In the genomic region with DNA sequence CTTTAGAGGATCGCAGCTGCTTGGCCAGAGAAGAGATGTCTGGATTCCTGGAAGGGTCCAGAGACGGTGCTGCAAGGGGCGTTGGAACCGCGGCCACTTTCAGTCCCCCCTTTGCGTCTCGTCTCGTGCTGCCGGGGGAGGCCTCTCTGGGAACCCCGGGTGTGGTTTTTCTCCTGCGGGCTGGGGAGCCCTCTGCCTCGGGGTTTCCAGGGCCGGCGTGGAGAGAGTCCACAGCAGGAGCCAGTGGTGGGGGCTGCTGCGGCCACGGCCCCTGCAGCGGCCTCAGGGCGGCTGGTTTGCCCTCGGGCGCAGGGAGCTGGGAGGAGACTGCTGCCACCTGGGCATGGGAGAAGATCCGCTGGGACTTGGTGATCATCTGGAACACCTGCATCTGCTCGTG, we compare ENCODE assay signal across 23 cellular contexts.
A peak's percentile ranks its signal among the peaks of the same experiment; 100 is the strongest.
DNase-seq lines count a peak whose midpoint lies in the region; ATAC-seq lines count a peak whose summit lies in the region.
"Had no signal": no experiment of that assay in that cellular context is flagged by ENCODE, and none has a peak within 500 bp of the region (broad histone marks: within the 10 kb centered on the region; RNA-seq: fewer than 3 reads in every experiment).

No MANE protein-coding gene starts in this region.

- no peak for ATAC-seq in stimulated activated effector memory CD8-positive, alpha-beta T cell treated with anti-CD3 and anti-CD28 coated beads, Interleukin-12 subunit alpha, Interleukin-12 subunit beta, amount 100 ng/mL, for 72 hours
- ATAC-seq in GM19023 (IDR thresholded peaks at IDR 0.05; ENCODE audit: unreplicated experiment) (no peak), HG02884 (IDR thresholded peaks at IDR 0.05; ENCODE audit: unreplicated experiment) (no peak)

- no peaks in the 10 kb centered on the region for H3K9me3 Mint-ChIP-seq in stimulated activated effector memory CD8-positive, alpha-beta T cell treated with anti-CD3 and anti-CD28 coated beads, Interleukin-12 subunit alpha, Interleukin-12 subunit beta, amount 100 ng/mL, for 72 hours

- H3K36me3 Mint-ChIP-seq in stimulated activated effector memory CD8-positive, alpha-beta T cell treated with anti-CD3 and anti-CD28 coated beads, Interleukin-12 subunit alpha, Interleukin-12 subunit beta, amount 100 ng/mL, for 72 hours: no peaks in the 10 kb centered on the region
- H3K36me3 Mint-ChIP-seq: CD14-positive monocyte had no signal

- H3K27ac Mint-ChIP-seq in stimulated activated effector memory CD8-positive, alpha-beta T cell treated with anti-CD3 and anti-CD28 coated beads, Interleukin-12 subunit alpha, Interleukin-12 subunit beta, amount 100 ng/mL, for 72 hours: peak overlapping the region; percentile 43
- H3K27ac Mint-ChIP-seq: CD14-positive monocyte had no signal

- H3K4me1 Mint-ChIP-seq in stimulated activated effector memory CD8-positive, alpha-beta T cell treated with anti-CD3 and anti-CD28 coated beads, Interleukin-12 subunit alpha, Interleukin-12 subunit beta, amount 100 ng/mL, for 72 hours: peaks cover 29% of the 10 kb centered on the region
- H3K4me1 Mint-ChIP-seq: CD14-positive monocyte had no signal

- H3K4me3 Mint-ChIP-seq in stimulated activated effector memory CD8-positive, alpha-beta T cell treated with anti-CD3 and anti-CD28 coated beads, Interleukin-12 subunit alpha, Interleukin-12 subunit beta, amount 100 ng/mL, for 72 hours: peak overlapping the region; percentile 23

- DNase-seq in NCI-H146 (lab: John Stamatoyannopoulos, UW) (peak; percentile 41), NCI-H146 treated with DMSO at 0.1 percent for 48 hours (lab: John Stamatoyannopoulos, UW; ENCODE audit: unreplicated experiment) (no peak), D341Med (ENCODE audit: low spot score) (peak; percentile 29), dedifferentiated amniotic fluid mesenchymal stem cell (ENCODE audit: extremely low spot score) (peak; percentile 12), germinal center (ENCODE audit: low spot score) (no peak)
- no peak for DNase-seq in stimulated activated effector memory CD8-positive, alpha-beta T cell treated with anti-CD3 and anti-CD28 coated beads, Interleukin-12 subunit alpha, Interleukin-12 subunit beta, amount 100 ng/mL, for 72 hours (ENCODE audit: low spot score in 2 of 2)
- DNase-seq: BE2C, Calu3, DMS153, DND-41, KBM-7, NCI-H1694 treated with DMSO at 0.1 percent for 48 hours, NCI-H2081, NCI-H2171 treated with DMSO at 0.1 percent for 48 hours, NCI-H345, NCI-H510A treated with DMSO at 0.1 percent for 48 hours, NCI-H748 treated with DMSO at 0.1 percent for 48 hours, PC-9, Right ventricle myocardium superior, RPMI8226 had no signal

Comparison
In these comparisons a context has a peak if more than half of its experiments do, and no peak if none do; other contexts are left out.
1. DNase-seq: peak in NCI-H146 (single experiment), D341Med (single experiment) and dedifferentiated amniotic fluid mesenchymal stem cell (single experiment); none in NCI-H146 treated with DMSO at 0.1 percent for 48 hours (single experiment), stimulated activated effector memory CD8-positive, alpha-beta T cell treated with anti-CD3 and anti-CD28 coated beads, Interleukin-12 subunit alpha, Interleukin-12 subunit beta, amount 100 ng/mL, for 72 hours (0 of 2) and germinal center (single experiment).